ENCODE assay signal across 13 cellular contexts in genomic region chr7:122628651-122629411, GRCh38.
"Had no signal": no experiment of that assay in that cellular context is flagged by ENCODE, and none has a peak within 500 bp of the region (broad histone marks: within the 10 kb centered on the region; RNA-seq: fewer than 3 reads in every experiment).

No MANE protein-coding gene starts in this region.

- ATAC-seq: left lobe of liver; natural killer cell; psoas muscle; stimulated activated naive CD8-positive, alpha-beta T cell treated with anti-CD3 and anti-CD28 coated beads, Interleukin-15, amount 100 ng/mL, for 72 hours had no signal

- H3K9me3 ChIP-seq: ascending aorta, esophagus squamous epithelium, psoas muscle, thoracic aorta had no signal

- DNase-seq: activated CD4-positive, alpha-beta memory T cell treated with anti-CD3 and anti-CD28 coated beads, Interleukin-2, amount 10 ng/mL, durations not matched to agents 7 days and 5 days; activated naive CD8-positive, alpha-beta T cell treated with anti-CD3 and anti-CD28 coated beads, Interleukin-2, amount 10 ng/mL, durations not matched to agents 7 days and 5 days; esophagus squamous epithelium; natural killer cell; nucleus accumbens; psoas muscle; stimulated activated CD4-positive, alpha-beta T cell treated with anti-CD3 and anti-CD28 coated beads, Interleukin-15, amount 100 ng/mL, for 24 hours; stimulated activated CD4-positive, alpha-beta T cell treated with anti-CD3 and anti-CD28 coated beads, Interleukin-4, amount 100 ng/mL, for 4 hours; stimulated activated naive CD8-positive, alpha-beta T cell treated with anti-CD3 and anti-CD28 coated beads, Interleukin-15, amount 100 ng/mL, for 72 hours had no signal

- H3K27ac ChIP-seq: ascending aorta, cardiac muscle cell, esophagus squamous epithelium, psoas muscle, thoracic aorta had no signal

- H3K27me3 ChIP-seq: ascending aorta, cardiac muscle cell, esophagus squamous epithelium had no signal

- H3K4me1 ChIP-seq: ascending aorta, esophagus squamous epithelium, psoas muscle had no signal

- H3K4me3 ChIP-seq: ascending aorta, cardiac muscle cell, esophagus squamous epithelium, psoas muscle, thoracic aorta had no signal

- H3K36me3 ChIP-seq: ascending aorta, cardiac muscle cell, esophagus squamous epithelium, thoracic aorta had no signal
